24 cellular contexts compared by ENCODE assay signal in genomic region chr17:19905514-19905913, GRCh38. TPM values are rescaled to one million over a fixed set of nuclear protein-coding genes. Genes with fewer than 3 reads are reported as not detected.
A peak's percentile ranks its signal among the peaks of the same experiment; 100 is the strongest.
DNase-seq lines count a peak whose midpoint lies in the region; ATAC-seq and TF ChIP-seq lines count a peak whose summit lies in the region.
"Had no signal": no experiment of that assay in that cellular context is flagged by ENCODE, and none has a peak within 500 bp of the region (broad histone marks: within the 10 kb centered on the region; RNA-seq: fewer than 3 reads in every experiment).

No MANE protein-coding gene starts in this region.

- H3K14ac ChIP-seq in IMR-90 (replicated peaks; ENCODE audit: low read depth, low read length), result no peak overlapping the region

- H3K27ac ChIP-seq in IMR-90 (ENCODE audit: insufficient read depth, low read length), result peak overlapping the region; percentile 37; the same call in 1 of the 2 replicates
- peak overlapping the region in 2 of 3 donors; percentile 43 to 54 for H3K27ac ChIP-seq in right lobe of liver
- no peak overlapping the region for H3K27ac ChIP-seq in osteoblast (ENCODE audit: low read depth, low read length)
- H3K27ac ChIP-seq: gastrocnemius medialis, parathyroid adenoma, SJSA1, tibial nerve had no signal

- H3K4ac ChIP-seq in IMR-90 (ENCODE audit: low read depth, low read length), result no peak overlapping the region

- H3K36me3 ChIP-seq in IMR-90 (ENCODE audit: control insufficient read depth, insufficient read depth, low read length) (peaks cover 24% of the 10 kb centered on the region), right lobe of liver (peaks cover 0 to 32% (median 4%) of the 10 kb centered on the region in 4 donors), osteoblast (ENCODE audit: insufficient read depth, low read length) (peaks cover 23% of the 10 kb centered on the region)

- H3K18ac ChIP-seq in IMR-90 (ENCODE audit: low read depth, low read length), result no peak overlapping the region

- no peak overlapping the region for H2AK5ac ChIP-seq in IMR-90 (ENCODE audit: low read depth, low read length)

- peaks cover 56% of the 10 kb centered on the region for H3K36me3 Mint-ChIP-seq in activated naive CD8-positive, alpha-beta T cell treated with anti-CD3 and anti-CD28 coated beads, Interleukin-2, amount 50 U/mL, for 24 hours (ENCODE audit: low read depth)

- TF ChIP-seq CTCF in IMR-90 (conservative IDR thresholded peaks at IDR 0.05; ENCODE audit: low read depth, low read length), result no peak
- no peak for TF ChIP-seq CTCF in right lobe of liver (IDR thresholded peaks at IDR 0.05)
- TF ChIP-seq CTCF in osteoblast (IDR thresholded peaks at IDR 0.05; ENCODE audit: extremely low read depth, low read depth, low read length), result no peak

- no peak overlapping the region for H3K56ac ChIP-seq in IMR-90 (ENCODE audit: extremely low read depth, insufficient read depth, low read length)

- POLR2A ChIA-PET in IMR-90 (lab: Charles Lee; ENCODE audit: unreplicated experiment), result no interaction called here

- TSS peak; percentile 62 for BruUV-seq in IMR-90 (replicated peaks; lab: Mats Ljungman, UMichigan)

- H2BK15ac ChIP-seq in IMR-90 (ENCODE audit: low read depth, low read length), result no peak overlapping the region

- H3K4me3 ChIP-seq in IMR-90 (ENCODE audit: insufficient read depth, low read depth, low read length) (no peak overlapping the region), right lobe of liver (no peak overlapping the region), osteoblast (ENCODE audit: insufficient read depth, low read length) (no peak overlapping the region)
- H3K4me3 ChIP-seq: gastrocnemius medialis, SJSA1, tibial nerve had no signal

- H3K27me3 Mint-ChIP-seq in activated naive CD8-positive, alpha-beta T cell treated with anti-CD3 and anti-CD28 coated beads, Interleukin-2, amount 50 U/mL, for 24 hours, result no peaks in the 10 kb centered on the region
- H3K27me3 Mint-ChIP-seq: naive thymus-derived CD8-positive, alpha-beta T cell; stimulated activated naive B cell treated with anti-CD40 and anti-IgM and Interleukin-4, amounts not matched to agents 10 μg/mL and 1 μg/mL and 100 μg/mL, for 72 hours had no signal

- peaks cover 4% of the 10 kb centered on the region; the same call in 1 of the 2 replicates for H4K20me1 ChIP-seq in IMR-90 (ENCODE audit: insufficient read depth, low read length)
- no peaks in the 10 kb centered on the region for H4K20me1 ChIP-seq in osteoblast (ENCODE audit: insufficient read depth, low read length)

- peaks cover 3 to 18% of the 10 kb centered on the region in 2 experiments; a peak in 3 of 4 replicates for H3K79me1 ChIP-seq in IMR-90 (ENCODE audit: low read depth in 1 of 2, low read length in 2 of 2)

- dilution Hi-C loops in IMR-90 (cut with HindIII; ENCODE audit: low sequenced_read_pairs, unreplicated experiment), result no loop called here

- no peak for ATAC-seq in IMR-90 (ENCODE audit: low read depth)
- ATAC-seq in activated naive CD8-positive, alpha-beta T cell treated with anti-CD3 and anti-CD28 coated beads, Interleukin-2, amount 50 U/mL, for 24 hours, result no peak
- ATAC-seq in right lobe of liver, result peak; percentile 8 to 42 (median 30)
- ATAC-seq in HG03521 (IDR thresholded peaks at IDR 0.05; ENCODE audit: unreplicated experiment), result no peak
- ATAC-seq: CD8-positive, alpha-beta T cell; gastrocnemius medialis; naive thymus-derived CD8-positive, alpha-beta T cell; Panc1 had no signal

- H3K4me3 Mint-ChIP-seq in activated naive CD8-positive, alpha-beta T cell treated with anti-CD3 and anti-CD28 coated beads, Interleukin-2, amount 50 U/mL, for 24 hours, result no peak overlapping the region
- H3K4me3 Mint-ChIP-seq: CD8-positive, alpha-beta T cell; naive thymus-derived CD8-positive, alpha-beta T cell; stimulated activated naive B cell treated with anti-CD40 and anti-IgM and Interleukin-4, amounts not matched to agents 10 μg/mL and 1 μg/mL and 100 μg/mL, for 72 hours had no signal

- no peaks in the 10 kb centered on the region for H3K79me2 ChIP-seq in osteoblast (ENCODE audit: insufficient read depth, low read length)
- H3K79me2 ChIP-seq: parathyroid adenoma had no signal

- no peak overlapping the region for H3K23ac ChIP-seq in IMR-90 (ENCODE audit: low read depth, low read length)

- H2BK120ac ChIP-seq in IMR-90 (ENCODE audit: low read depth, low read length), result no peak overlapping the region

- H3K27me3 ChIP-seq in IMR-90 (ENCODE audit: control insufficient read depth, insufficient read depth, low read length) (no peaks in the 10 kb centered on the region), right lobe of liver (no peaks in the 10 kb centered on the region), osteoblast (ENCODE audit: insufficient read depth, low read length) (no peaks in the 10 kb centered on the region)
- H3K27me3 ChIP-seq: gastrocnemius medialis, SJSA1, tibial nerve had no signal

- H2AFZ ChIP-seq in IMR-90 (replicated peaks; ENCODE audit: low read length, poor library complexity) (no peak overlapping the region), osteoblast (ENCODE audit: low read length) (no peak overlapping the region)
- H2AFZ ChIP-seq: parathyroid adenoma had no signal

- H4K91ac ChIP-seq in IMR-90 (ENCODE audit: insufficient read depth, low read depth, low read length), result no peak overlapping the region

- 100% methylated on average over 2 of the region's 5 CpGs; no CpG with 5 or more reads in 1 of the 2 experiments for WGBS in IMR-90 (ENCODE audit: extremely low coverage in 2 of 2, insufficient read length in 1 of 2), 2 experiments
- 29% methylated on average over 1 of the region's 5 CpGs for WGBS in right lobe of liver (ENCODE audit: insufficient coverage, low coverage, low lambda C conversion rate, missing lambda C conversion rate)

- no peak overlapping the region for H4K5ac ChIP-seq in IMR-90 (ENCODE audit: low read depth, low read length)

- no peaks in the 10 kb centered on the region for H3K9me3 ChIP-seq in IMR-90 (ENCODE audit: control insufficient read depth, insufficient read depth, low read length)
- no peaks in the 10 kb centered on the region for H3K9me3 ChIP-seq in right lobe of liver
- H3K9me3 ChIP-seq in osteoblast (ENCODE audit: low read depth, low read length), result no peaks in the 10 kb centered on the region
- H3K9me3 ChIP-seq: gastrocnemius medialis, SJSA1, tibial nerve had no signal

- H3K4me1 ChIP-seq in IMR-90 (ENCODE audit: control insufficient read depth, insufficient read depth, low read length) (peaks cover 15% of the 10 kb centered on the region), right lobe of liver (peaks cover 0 to 32% (median 6%) of the 10 kb centered on the region in 4 donors), osteoblast (ENCODE audit: insufficient read depth, low read length) (peaks cover 24% of the 10 kb centered on the region)
- H3K4me1 ChIP-seq: gastrocnemius medialis, parathyroid adenoma had no signal

- in situ Hi-C loops in IMR-90 (cut with MboI; ENCODE audit: low sequenced_read_pairs), result no loop called here

- no peaks in the 10 kb centered on the region for H3K9me3 Mint-ChIP-seq in activated naive CD8-positive, alpha-beta T cell treated with anti-CD3 and anti-CD28 coated beads, Interleukin-2, amount 50 U/mL, for 24 hours
- H3K9me3 Mint-ChIP-seq: CD8-positive, alpha-beta T cell; naive thymus-derived CD8-positive, alpha-beta T cell; stimulated activated naive B cell treated with anti-CD40 and anti-IgM and Interleukin-4, amounts not matched to agents 10 μg/mL and 1 μg/mL and 100 μg/mL, for 72 hours had no signal

- no peak overlapping the region for H2AK9ac ChIP-seq in IMR-90 (replicated peaks; ENCODE audit: low read depth, low read length, poor library complexity)

- DNase-seq in CD1c-positive myeloid dendritic cell (ENCODE audit: extremely low spot score) (peak; percentile 40), IMR-90 (no peak), right lobe of liver (peak in 1 of 3 donors; percentile 30), DMS 273 treated with DMSO at 0.1 percent for 48 hours (lab: John Stamatoyannopoulos, UW) (no peak), osteoblast (ENCODE audit: insufficient read length, low spot score, missing footprints) (no peak)
- DNase-seq in activated naive CD8-positive, alpha-beta T cell treated with anti-CD3 and anti-CD28 coated beads, Interleukin-2, amount 50 U/mL, for 24 hours, result no peak
- no peak for DNase-seq in stimulated activated CD4-positive, alpha-beta T cell treated with anti-CD3 and anti-CD28 coated beads, Interleukin-15, amount 100 ng/mL, for 24 hours
- DNase-seq: activated gamma-delta T cell treated with Interleukin-2 at 50 U/mL for 16 hours; amniotic stem cell; DND-41; mesendoderm; naive thymus-derived CD8-positive, alpha-beta T cell; NCI-H1092 treated with DMSO at 0.1 percent for 48 hours; NCI-H2171 treated with DMSO at 0.1 percent for 48 hours; NCI-H748 treated with DMSO at 0.1 percent for 48 hours; stimulated activated CD4-positive, alpha-beta T cell treated with anti-CD3 and anti-CD28 coated beads, Interleukin-1b, Interleukin-23, amount 100 ng/mL, for 48 hours; stimulated activated naive B cell treated with anti-CD40 and anti-IgM and Interleukin-4, amounts not matched to agents 10 μg/mL and 1 μg/mL and 100 μg/mL, for 72 hours had no signal

- peaks cover 8% of the 10 kb centered on the region for H3K4me1 Mint-ChIP-seq in activated naive CD8-positive, alpha-beta T cell treated with anti-CD3 and anti-CD28 coated beads, Interleukin-2, amount 50 U/mL, for 24 hours
- H3K4me1 Mint-ChIP-seq: stimulated activated naive B cell treated with anti-CD40 and anti-IgM and Interleukin-4, amounts not matched to agents 10 μg/mL and 1 μg/mL and 100 μg/mL, for 72 hours had no signal

- no peak overlapping the region for H4K8ac ChIP-seq in IMR-90 (ENCODE audit: low read depth in 2 of 2, low read length in 2 of 2)

- CTCF ChIA-PET in IMR-90 (lab: Yijun Ruan, JAX), result no interaction called here

- peak overlapping the region; percentile 69 for H2BK5ac ChIP-seq in IMR-90 (ENCODE audit: low read depth, low read length, poor library complexity, severe bottlenecking)

- H3K9ac ChIP-seq in IMR-90 (ENCODE audit: low read depth, low read length), result no peak overlapping the region
- H3K9ac ChIP-seq: parathyroid adenoma had no signal

- no peak for TF ChIP-seq RAD21 in IMR-90 (IDR thresholded peaks at IDR 0.05; ENCODE audit: low read length)

- no peak overlapping the region for H2BK20ac ChIP-seq in IMR-90 (ENCODE audit: low read depth, low read length)

- no peak for TF ChIP-seq POLR2A in IMR-90 (IDR thresholded peaks at IDR 0.05; ENCODE audit: low read depth, low read length)
- no peak for TF ChIP-seq POLR2A in right lobe of liver (IDR thresholded peaks at IDR 0.05)

- peaks cover 12% of the 10 kb centered on the region for H3K9me1 ChIP-seq in IMR-90 (ENCODE audit: insufficient read depth, low read length)

- H3K4me2 ChIP-seq in IMR-90 (ENCODE audit: low read depth, low read length) (no peak overlapping the region), osteoblast (ENCODE audit: insufficient read depth, low read length) (no peak overlapping the region)

- peak overlapping the region; percentile 46 for H3K27ac Mint-ChIP-seq in activated naive CD8-positive, alpha-beta T cell treated with anti-CD3 and anti-CD28 coated beads, Interleukin-2, amount 50 U/mL, for 24 hours
- H3K27ac Mint-ChIP-seq: CD8-positive, alpha-beta T cell; stimulated activated naive B cell treated with anti-CD40 and anti-IgM and Interleukin-4, amounts not matched to agents 10 μg/mL and 1 μg/mL and 100 μg/mL, for 72 hours had no signal

- intact Hi-C loops in IMR-90 (cut with micrococcal nuclease) (loop anchor here (5.0 kb wide), 1 partner anchor 38 kb away; the partner anchor contains the start of gene ULK2), right lobe of liver (cut with DNase I) (no loop called here)

RNA-seq across cellular contexts. Expression of gene ULK2, which starts 37.8 kb away (rescaled TPM):
- 7.8 and 10.8 TPM in 2 replicates for total RNA-seq in IMR-90 (2012; rRNA removed)
- polyA plus RNA-seq in IMR-90 (2012; rRNA removed), result 7.9 and 8.9 TPM in 2 replicates
- 1.7 and 6.4 TPM in 2 replicates for polyA plus RNA-seq in IMR-90 (2012; cell fraction: cytosol; rRNA removed)
- polyA plus RNA-seq in IMR-90 (2012; cell fraction: nucleus; rRNA removed; ENCODE audit: low replicate concordance), result 20.1 and 24.2 TPM in 2 replicates
- 1 to 10 TPM; 3.5 to 6.1 (median 4.8) TPM for total RNA-seq in right lobe of liver
- 27.5 and 37.1 TPM in 2 replicates for total RNA-seq in osteoblast

Comparison
In these comparisons a context has a peak if more than half of its experiments do, and no peak if none do; other contexts are left out.
1. ATAC-seq: peak in right lobe of liver (4 of 4); none in IMR-90 (single experiment), activated naive CD8-positive, alpha-beta T cell treated with anti-CD3 and anti-CD28 coated beads, Interleukin-2, amount 50 U/mL, for 24 hours (single experiment) and HG03521 (single experiment).